15 cellular contexts compared by ENCODE assay signal in the genomic region with DNA sequence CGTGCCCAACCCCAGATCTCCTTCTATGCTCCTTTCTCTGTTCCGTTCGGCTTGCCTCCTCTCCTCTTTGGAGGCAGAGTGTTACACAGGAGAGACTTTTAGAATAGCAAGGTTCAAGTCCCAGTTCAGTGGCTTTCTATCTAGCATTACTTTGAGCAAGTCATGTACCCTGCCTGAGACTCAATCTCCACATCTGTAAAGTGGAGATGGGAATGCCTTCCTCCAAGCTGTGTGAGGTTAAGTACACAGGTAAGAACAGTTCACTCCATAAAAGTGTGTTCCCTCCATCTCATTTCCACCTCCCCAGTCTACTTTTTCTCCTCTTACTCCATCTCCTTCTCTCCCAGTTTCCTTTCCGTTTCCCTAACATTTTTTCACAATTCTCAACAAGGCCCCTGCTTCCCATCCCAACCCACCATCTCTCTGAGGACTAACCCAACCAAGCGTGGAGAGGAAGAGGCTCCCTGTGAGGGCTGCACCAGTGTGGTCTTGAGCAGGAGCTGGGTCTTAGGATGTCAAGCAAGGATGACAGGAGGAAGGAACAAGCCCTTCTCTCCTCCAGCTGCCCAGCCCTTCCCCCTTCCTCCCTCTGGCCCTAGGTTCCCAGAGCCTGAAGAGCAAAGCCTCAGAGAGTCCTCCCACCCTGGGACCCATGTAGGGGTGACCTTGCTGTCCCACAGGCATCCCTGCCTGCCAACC. TPM values are rescaled to one million over a fixed set of nuclear protein-coding genes. Genes with fewer than 3 reads are reported as not detected.
DNase-seq lines count a peak whose midpoint lies in the region; ATAC-seq, FAIRE-seq and TF ChIP-seq lines count a peak whose summit lies in the region.
"Had no signal": no experiment of that assay in that cellular context is flagged by ENCODE, and none has a peak within 500 bp of the region (broad histone marks: within the 10 kb centered on the region; RNA-seq: fewer than 3 reads in every experiment).

No MANE protein-coding gene starts in this region.

- H3K27me3 ChIP-seq in BLaER1, result no peaks in the 10 kb centered on the region

- intact Hi-C loops in dendritic cell treated with granulocyte-macrophage colony-stimulating factor and Interleukin-4, amounts not matched to agents 40 ng/mL and 50 ng/mL, for 4 days (cut with micrococcal nuclease), result no loop called here
- intact Hi-C loops in natural killer cell (cut with micrococcal nuclease), result no loop called here

- FAIRE-seq in RCC 7860 (lab: Jason Lieb, UNC), result no peak
- FAIRE-seq: D721Med had no signal

- H3K9me3 ChIP-seq in BLaER1, result no peaks in the 10 kb centered on the region

- H3K9ac ChIP-seq in BLaER1, result no peak overlapping the region

- DNase-seq in Kasumi-1 (lab: John Stamatoyannopoulos, UW), result peak; percentile 29 to 43
- DNase-seq in natural killer cell, result no peak
- no peak for DNase-seq in RCC 7860 (ENCODE audit: low spot score)
- DNase-seq in midbrain (lab: John Stamatoyannopoulos, UW), result no peak
- no peak for DNase-seq in NCI-H1436 (lab: John Stamatoyannopoulos, UW)
- DNase-seq: activated T-cell treated with anti-CD3 and anti-CD28 coated beads, Interleukin-2, amount 50 U/mL, for 4 hours; NCI-H1417; NCI-H446 treated with DMSO at 0.1 percent for 48 hours; PC-9; T-cell had no signal

- H3K4me1 ChIP-seq in BLaER1, result peaks cover 42% of the 10 kb centered on the region

- H3K4me1 Mint-ChIP-seq in dendritic cell treated with granulocyte-macrophage colony-stimulating factor and Interleukin-4, amounts not matched to agents 40 ng/mL and 50 ng/mL, for 4 days (ENCODE audit: low read depth), result peaks cover 79% of the 10 kb centered on the region
- H3K4me1 Mint-ChIP-seq in natural killer cell, result peaks cover 88 to 90% of the 10 kb centered on the region in 2 donors
- H3K4me1 Mint-ChIP-seq: neural crest cell had no signal

- no peaks in the 10 kb centered on the region for H4K20me1 ChIP-seq in BLaER1

- peak overlapping the region; percentile 88 for H3K27ac Mint-ChIP-seq in dendritic cell treated with granulocyte-macrophage colony-stimulating factor and Interleukin-4, amounts not matched to agents 40 ng/mL and 50 ng/mL, for 4 days
- H3K27ac Mint-ChIP-seq in natural killer cell, result peak overlapping the region; percentile 91 to 92
- H3K27ac Mint-ChIP-seq: T-cell had no signal

- peak overlapping the region; percentile 55 for H3K4me2 ChIP-seq in BLaER1
- H3K4me2 ChIP-seq: PC-9 had no signal

- no peak for TF ChIP-seq CTCF in natural killer cell (IDR thresholded peaks at IDR 0.05)

- H3K27ac ChIP-seq in BLaER1, result no peak overlapping the region; the same call in 1 of the 2 replicates
- H3K27ac ChIP-seq: PC-9 had no signal

- H3K36me3 Mint-ChIP-seq in dendritic cell treated with granulocyte-macrophage colony-stimulating factor and Interleukin-4, amounts not matched to agents 40 ng/mL and 50 ng/mL, for 4 days (ENCODE audit: low read depth), result peaks cover 32% of the 10 kb centered on the region
- no peaks in the 10 kb centered on the region for H3K36me3 Mint-ChIP-seq in natural killer cell
- H3K36me3 Mint-ChIP-seq: T-cell had no signal

- H3K36me3 ChIP-seq in BLaER1, result no peaks in the 10 kb centered on the region

- no peak overlapping the region for H3K4me3 ChIP-seq in BLaER1
- H3K4me3 ChIP-seq: PC-9 had no signal

- peak overlapping the region; percentile 90 for H3K4me3 Mint-ChIP-seq in dendritic cell treated with granulocyte-macrophage colony-stimulating factor and Interleukin-4, amounts not matched to agents 40 ng/mL and 50 ng/mL, for 4 days
- peak overlapping the region; percentile 11 for H3K4me3 Mint-ChIP-seq in natural killer cell
- H3K4me3 Mint-ChIP-seq: activated T-cell treated with anti-CD3 and anti-CD28 coated beads, Interleukin-2, amount 50 U/mL, for 4 hours; neural crest cell; T-cell had no signal

- no peaks in the 10 kb centered on the region for H3K9me3 Mint-ChIP-seq in dendritic cell treated with granulocyte-macrophage colony-stimulating factor and Interleukin-4, amounts not matched to agents 40 ng/mL and 50 ng/mL, for 4 days
- peaks cover 0 to under 1% of the 10 kb centered on the region in 2 donors for H3K9me3 Mint-ChIP-seq in natural killer cell
- H3K9me3 Mint-ChIP-seq: neural crest cell had no signal

- ATAC-seq in natural killer cell (no peak), GM21423 (IDR thresholded peaks at IDR 0.05; ENCODE audit: unreplicated experiment) (no peak)
- ATAC-seq: activated T-cell treated with anti-CD3 and anti-CD28 coated beads, Interleukin-2, amount 50 U/mL, for 4 hours; T-cell had no signal

- no peaks in the 10 kb centered on the region for H3K27me3 Mint-ChIP-seq in dendritic cell treated with granulocyte-macrophage colony-stimulating factor and Interleukin-4, amounts not matched to agents 40 ng/mL and 50 ng/mL, for 4 days
- H3K27me3 Mint-ChIP-seq in natural killer cell (ENCODE audit: low read depth in 2 of 2), result no peaks in the 10 kb centered on the region

RNA-seq across cellular contexts. Expression of gene ATP8B4, which starts 6.4 kb away (rescaled TPM):
- 10 to 100 TPM; 55.6 to 89.5 (median 75.1) TPM for total RNA-seq in natural killer cell
- total RNA-seq: neural crest cell had no signal

Comparison
In these comparisons a context has a peak if more than half of its experiments do, and no peak if none do; other contexts are left out.
1. DNase-seq: peak in Kasumi-1 (2 of 2); none in natural killer cell (single experiment), RCC 7860 (single experiment), midbrain (single experiment) and NCI-H1436 (single experiment).